In the genomic region with DNA sequence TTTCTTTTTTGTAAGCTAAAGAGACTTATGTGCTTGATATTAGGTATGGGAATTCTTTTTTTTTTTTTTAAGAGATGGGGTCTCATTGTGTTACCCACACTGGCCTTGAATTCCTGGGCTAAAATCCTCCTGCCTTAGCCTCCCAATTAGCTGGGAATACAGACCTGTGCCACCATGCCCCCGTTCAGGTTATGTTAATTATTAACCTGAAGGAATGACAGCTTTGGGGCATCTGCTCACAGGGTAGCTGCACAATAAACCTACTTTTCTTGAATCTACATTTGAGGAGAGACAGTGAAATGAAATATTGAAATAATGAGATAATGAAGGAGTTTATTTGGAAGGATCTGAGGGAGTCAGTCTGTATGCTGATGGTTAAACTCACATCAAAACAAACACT, we compare ENCODE assay signal across 14 cellular contexts.
A peak's percentile ranks its signal among the peaks of the same experiment; 100 is the strongest.
DNase-seq lines count a peak whose midpoint lies in the region; ATAC-seq, FAIRE-seq and TF ChIP-seq lines count a peak whose summit lies in the region.
"Had no signal": no experiment of that assay in that cellular context is flagged by ENCODE, and none has a peak within 500 bp of the region (broad histone marks: within the 10 kb centered on the region; RNA-seq: fewer than 3 reads in every experiment).

No MANE protein-coding gene starts in this region.

- H3K4me2 ChIP-seq in GM23248 (ENCODE audit: unreplicated experiment), result peak overlapping the region; percentile 24
- H3K4me2 ChIP-seq: KMS-11 had no signal

- H3K4me3 ChIP-seq in GM23248 (no peak overlapping the region), rectal smooth muscle tissue (ENCODE audit: low read length) (peak overlapping the region; percentile 24)

- H3K4me1 ChIP-seq in GM23248 (ENCODE audit: insufficient read depth), result peaks cover 4% of the 10 kb centered on the region; the same call in 1 of the 2 replicates
- no peaks in the 10 kb centered on the region for H3K4me1 ChIP-seq in rectal smooth muscle tissue (ENCODE audit: control insufficient read depth, insufficient read depth, low read length)
- H3K4me1 ChIP-seq: Caco-2 had no signal

- CTCF ChIA-PET in WTC11 (lab: Charles Lee), result interaction anchor here (0.6 to 2.2 kb wide), 19 partner anchors 8 to 893 kb away, joined by 3 to 14 read pairs (median 3); no protein-coding TSS in a partner anchor

- H3K4me3 Mint-ChIP-seq in brain, result peak overlapping the region in 2 of 5 experiments; percentile 9 to 57
- H3K4me3 Mint-ChIP-seq in WTC11, result no peak overlapping the region
- H3K4me3 Mint-ChIP-seq in stimulated activated naive B cell treated with anti-CD40 and anti-IgM and Interleukin-4, amounts not matched to agents 10 μg/mL and 1 μg/mL and 100 μg/mL, for 72 hours, result no peak overlapping the region
- H3K4me3 Mint-ChIP-seq: B cell; CD4-positive, alpha-beta T cell had no signal

- H3K27ac ChIP-seq in GM23248, result no peak overlapping the region
- H3K27ac ChIP-seq in rectal smooth muscle tissue (ENCODE audit: low read depth, low read length), result no peak overlapping the region
- H3K27ac ChIP-seq: KMS-11, RWPE1 had no signal

- H3K36me3 ChIP-seq in GM23248 (ENCODE audit: low read depth) (no peaks in the 10 kb centered on the region), rectal smooth muscle tissue (ENCODE audit: control insufficient read depth, insufficient read depth, low read length) (no peaks in the 10 kb centered on the region)

- TF ChIP-seq CTCF in brain (conservative IDR thresholded peaks at IDR 0.05), result no peak
- no peak for TF ChIP-seq CTCF in WTC11 (IDR thresholded peaks at IDR 0.05)

- H2AFZ ChIP-seq in GM23248, result no peak overlapping the region

- POLR2A ChIA-PET in WTC11 (lab: Charles Lee), result interaction anchor here (0.7 kb wide), 1 partner anchor 85 kb away, joined by 4 read pairs; no protein-coding TSS in a partner anchor

- no peaks in the 10 kb centered on the region for H3K79me2 ChIP-seq in GM23248 (ENCODE audit: insufficient read depth)

- peak; percentile 73 for ATAC-seq in left lobe of liver
- no peak for ATAC-seq in WTC11
- ATAC-seq in stimulated activated naive B cell treated with anti-CD40 and anti-IgM and Interleukin-4, amounts not matched to agents 10 μg/mL and 1 μg/mL and 100 μg/mL, for 72 hours (replicated peaks), result no peak

- H3K9me3 Mint-ChIP-seq in brain, result peaks cover 0 to 3% (median 0%) of the 10 kb centered on the region in 5 experiments
- no peaks in the 10 kb centered on the region for H3K9me3 Mint-ChIP-seq in WTC11
- no peaks in the 10 kb centered on the region for H3K9me3 Mint-ChIP-seq in stimulated activated naive B cell treated with anti-CD40 and anti-IgM and Interleukin-4, amounts not matched to agents 10 μg/mL and 1 μg/mL and 100 μg/mL, for 72 hours

- H3K4me1 Mint-ChIP-seq in brain (peaks cover 35% of the 10 kb centered on the region), WTC11 (peaks cover 10% of the 10 kb centered on the region)
- H3K4me1 Mint-ChIP-seq in stimulated activated naive B cell treated with anti-CD40 and anti-IgM and Interleukin-4, amounts not matched to agents 10 μg/mL and 1 μg/mL and 100 μg/mL, for 72 hours, result peaks cover 2 to 6% of the 10 kb centered on the region in 2 donors

- H3K27me3 ChIP-seq in GM23248 (replicated peaks; ENCODE audit: insufficient read depth) (no peaks in the 10 kb centered on the region), rectal smooth muscle tissue (ENCODE audit: control insufficient read depth, insufficient read depth, low read length) (no peaks in the 10 kb centered on the region)

- in situ Hi-C loops in GM23248 (cut with MboI), result loop anchor here (25.0 kb wide), 1 partner anchor 1038 kb away; no protein-coding TSS in a partner anchor

- H3K36me3 Mint-ChIP-seq in brain, result no peaks in the 10 kb centered on the region
- peaks cover 11% of the 10 kb centered on the region for H3K36me3 Mint-ChIP-seq in WTC11
- no peaks in the 10 kb centered on the region for H3K36me3 Mint-ChIP-seq in stimulated activated naive B cell treated with anti-CD40 and anti-IgM and Interleukin-4, amounts not matched to agents 10 μg/mL and 1 μg/mL and 100 μg/mL, for 72 hours

- H3K27ac Mint-ChIP-seq in brain (peak overlapping the region in 3 of 5 experiments; percentile 7 to 82 (median 44)), WTC11 (no peak overlapping the region)
- H3K27ac Mint-ChIP-seq in stimulated activated naive B cell treated with anti-CD40 and anti-IgM and Interleukin-4, amounts not matched to agents 10 μg/mL and 1 μg/mL and 100 μg/mL, for 72 hours, result no peak overlapping the region
- H3K27ac Mint-ChIP-seq: B cell; CD4-positive, alpha-beta T cell had no signal

- no peak for TF ChIP-seq POLR2A in GM12892 (IDR thresholded peaks at IDR 0.05; ENCODE audit: low read depth, low read length)

- H3K9ac ChIP-seq in GM23248 (no peak overlapping the region), rectal smooth muscle tissue (ENCODE audit: low read length) (no peak overlapping the region)
- H3K9ac ChIP-seq: KMS-11 had no signal

- DNase-seq in GM23248, result no peak
- no peak for DNase-seq in left lobe of liver (ENCODE audit: low spot score)
- DNase-seq in WTC11 (ENCODE audit: low spot score), result no peak
- no peak for DNase-seq in stimulated activated naive B cell treated with anti-CD40 and anti-IgM and Interleukin-4, amounts not matched to agents 10 μg/mL and 1 μg/mL and 100 μg/mL, for 72 hours
- no peak for DNase-seq in GM12892 (ENCODE audit: insufficient read length)
- DNase-seq: CD4-positive, alpha-beta T cell; DMS153; MV-4-11 had no signal

- no peaks in the 10 kb centered on the region for H3F3A ChIP-seq in GM23248 (ENCODE audit: insufficient read depth)

- FAIRE-seq in GM12892 (lab: Jason Lieb, UNC), result no peak

- no peaks in the 10 kb centered on the region for H3K9me2 ChIP-seq in GM23248 (ENCODE audit: insufficient read depth)

- no peaks in the 10 kb centered on the region for H4K20me1 ChIP-seq in GM23248 (ENCODE audit: insufficient read depth)

- WGBS in GM23248 (ENCODE audit: low coverage in 1 of 2, low lambda C conversion rate in 2 of 2, missing lambda C conversion rate in 2 of 2), 2 experiments, result 94 to 100% methylated on average over 1 of the region's 1 CpG

- H3K9me3 ChIP-seq in GM23248 (ENCODE audit: low read depth), result no peaks in the 10 kb centered on the region
- H3K9me3 ChIP-seq: Caco-2 had no signal

- no peaks in the 10 kb centered on the region for H3K27me3 Mint-ChIP-seq in brain
- H3K27me3 Mint-ChIP-seq in WTC11 (ENCODE audit: low read depth), result no peaks in the 10 kb centered on the region
- H3K27me3 Mint-ChIP-seq in stimulated activated naive B cell treated with anti-CD40 and anti-IgM and Interleukin-4, amounts not matched to agents 10 μg/mL and 1 μg/mL and 100 μg/mL, for 72 hours, result no peaks in the 10 kb centered on the region
- H3K27me3 Mint-ChIP-seq: B cell; CD4-positive, alpha-beta T cell had no signal

TF ChIP-seq in WTC11, 78 proteins besides CTCF, POLR2A, EP300 and RAD21:
- TF ChIP-seq GABPB1 (CRISPR knock-in tag; IDR thresholded peaks at IDR 0.05), result no peak
- no peak for TF ChIP-seq JAZF1 (CRISPR knock-in tag; IDR thresholded peaks at IDR 0.05)

Comparison
In these comparisons a context has a peak if more than half of its experiments do, and no peak if none do; other contexts are left out.
1. H3K27ac Mint-ChIP-seq: peak in brain (3 of 5); none in WTC11 (single experiment) and stimulated activated naive B cell treated with anti-CD40 and anti-IgM and Interleukin-4, amounts not matched to agents 10 μg/mL and 1 μg/mL and 100 μg/mL, for 72 hours (single experiment).